8 cellular contexts compared by ENCODE assay signal in the genomic region with DNA sequence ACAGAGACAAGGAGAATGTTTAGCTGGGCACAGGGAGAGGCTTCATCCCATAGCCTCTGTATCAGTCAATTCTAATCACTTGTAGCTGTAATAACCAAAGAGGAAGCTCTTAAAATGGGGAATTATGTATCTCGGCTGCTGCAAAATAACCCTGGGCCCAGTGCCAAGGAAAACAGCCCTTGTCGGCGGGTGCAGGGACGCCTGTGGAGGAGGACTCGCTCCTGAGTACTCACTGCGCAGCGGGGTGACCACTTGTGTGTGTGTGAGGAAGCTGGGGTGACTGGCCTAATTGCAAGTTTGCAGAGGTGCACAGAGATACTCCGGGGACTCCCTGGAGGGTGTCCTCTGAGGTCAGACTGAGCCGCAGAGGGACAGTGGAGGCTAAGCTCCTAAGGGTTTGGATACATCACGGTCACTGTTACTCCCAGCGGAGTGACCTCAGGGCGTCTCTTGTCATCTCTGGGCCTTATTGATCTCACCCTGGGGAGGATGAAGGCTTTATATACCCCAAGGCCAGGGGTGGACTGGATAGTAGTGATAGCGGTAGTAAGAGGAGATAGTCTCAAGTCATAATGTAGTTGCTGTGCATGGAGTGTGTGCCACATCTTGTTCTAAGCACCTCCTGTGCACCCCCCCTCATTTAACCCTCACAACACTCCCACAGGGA. TPM values are rescaled to one million over a fixed set of nuclear protein-coding genes. Genes with fewer than 3 reads are reported as not detected.
A peak's percentile ranks its signal among the peaks of the same experiment; 100 is the strongest.
DNase-seq lines count a peak whose midpoint lies in the region; ATAC-seq and TF ChIP-seq lines count a peak whose summit lies in the region.

No MANE protein-coding gene starts in this region.

- TF ChIP-seq CTCF in cardiac fibroblast (IDR thresholded peaks at IDR 0.05; ENCODE audit: low read depth, low read length) = no peak
- no peak for TF ChIP-seq CTCF in neural progenitor cell (IDR thresholded peaks at IDR 0.05)
- TF ChIP-seq CTCF in ascending aorta (IDR thresholded peaks at IDR 0.05) = no peak

- H3K36me3 ChIP-seq in neural progenitor cell = no peaks in the 10 kb centered on the region
- peaks cover 0 to 4% of the 10 kb centered on the region in 2 donors for H3K36me3 ChIP-seq in ascending aorta

- H3K4me3 ChIP-seq in cardiac fibroblast (replicated peaks in 1 of 2; ENCODE audit: low read depth in 2 of 2, low read length in 2 of 2) (no peak overlapping the region), neural progenitor cell (no peak overlapping the region), ascending aorta (no peak overlapping the region)

- H3K9me3 ChIP-seq in neural progenitor cell (ENCODE audit: low read depth) (no peaks in the 10 kb centered on the region), ascending aorta (no peaks in the 10 kb centered on the region)

- no peaks in the 10 kb centered on the region for H3K9me3 Mint-ChIP-seq in neural progenitor cell

- intact Hi-C loops in ascending aorta (cut with DNase I) = no loop called here

- H3K4me3 Mint-ChIP-seq in neural progenitor cell = peak overlapping the region; percentile 62

- H3K27ac ChIP-seq in neural progenitor cell = no peak overlapping the region
- no peak overlapping the region for H3K27ac ChIP-seq in ascending aorta

- peaks cover 6% of the 10 kb centered on the region for H3K79me2 ChIP-seq in neural progenitor cell (ENCODE audit: low read depth)

- H3F3A ChIP-seq in neural progenitor cell (ENCODE audit: low read depth) = no peaks in the 10 kb centered on the region

- peaks cover 43% of the 10 kb centered on the region for H4K20me1 ChIP-seq in neural progenitor cell (ENCODE audit: low read depth)

- no peak overlapping the region for H3K9ac ChIP-seq in neural progenitor cell

- no peak overlapping the region for H2AFZ ChIP-seq in neural progenitor cell (replicated peaks)

- peaks cover 5% of the 10 kb centered on the region for H3K27me3 Mint-ChIP-seq in neural progenitor cell (ENCODE audit: insufficient read depth, low read depth)

- DNase-seq in GF-D8 (lab: John Stamatoyannopoulos, UW) (peak; percentile 68), NCI-H2196 (lab: John Stamatoyannopoulos, UW; ENCODE audit: unreplicated experiment) (peak; percentile 50), cardiac fibroblast (ENCODE audit: low read depth in 2 of 2) (peak; percentile 61 to 70), neural progenitor cell (ENCODE audit: low spot score) (no peak), islet precursor cell (no peak), ascending aorta (ENCODE audit: low spot score in 2 of 2) (no peak)
- no peak for DNase-seq in activated CD4-positive, alpha-beta T cell treated with anti-CD3 and anti-CD28 coated beads for 1 hour

- no peak for ATAC-seq in GM18520 (IDR thresholded peaks at IDR 0.05; ENCODE audit: unreplicated experiment)

- H3K27ac Mint-ChIP-seq in neural progenitor cell = peak overlapping the region; percentile 92

- H3K4me1 ChIP-seq in neural progenitor cell (peaks cover 16% of the 10 kb centered on the region), ascending aorta (peaks cover 10 to 16% of the 10 kb centered on the region in 2 donors)

- peaks cover 7% of the 10 kb centered on the region for H3K36me3 Mint-ChIP-seq in neural progenitor cell

- H3K4me1 Mint-ChIP-seq in neural progenitor cell = peaks cover 46% of the 10 kb centered on the region

- no peak overlapping the region for H3K4me2 ChIP-seq in neural progenitor cell

- H3K27me3 ChIP-seq in neural progenitor cell (no peaks in the 10 kb centered on the region), ascending aorta (no peaks in the 10 kb centered on the region)

RNA-seq across cellular contexts. Expression of a gene that starts 37.2 kb away (rescaled TPM):
- 32.9 and 37.2 TPM in 2 replicates for total RNA-seq in neural progenitor cell (ENCODE audit: low replicate concordance)
- 78.1 TPM for total RNA-seq in ascending aorta

Comparison
In these comparisons a context has a peak if more than half of its experiments do, and no peak if none do; other contexts are left out.
1. DNase-seq: peak in GF-D8 (single experiment), NCI-H2196 (single experiment) and cardiac fibroblast (2 of 2); none in neural progenitor cell (single experiment), islet precursor cell (single experiment), activated CD4-positive, alpha-beta T cell treated with anti-CD3 and anti-CD28 coated beads for 1 hour (single experiment) and ascending aorta (0 of 2).